In the genomic region with DNA sequence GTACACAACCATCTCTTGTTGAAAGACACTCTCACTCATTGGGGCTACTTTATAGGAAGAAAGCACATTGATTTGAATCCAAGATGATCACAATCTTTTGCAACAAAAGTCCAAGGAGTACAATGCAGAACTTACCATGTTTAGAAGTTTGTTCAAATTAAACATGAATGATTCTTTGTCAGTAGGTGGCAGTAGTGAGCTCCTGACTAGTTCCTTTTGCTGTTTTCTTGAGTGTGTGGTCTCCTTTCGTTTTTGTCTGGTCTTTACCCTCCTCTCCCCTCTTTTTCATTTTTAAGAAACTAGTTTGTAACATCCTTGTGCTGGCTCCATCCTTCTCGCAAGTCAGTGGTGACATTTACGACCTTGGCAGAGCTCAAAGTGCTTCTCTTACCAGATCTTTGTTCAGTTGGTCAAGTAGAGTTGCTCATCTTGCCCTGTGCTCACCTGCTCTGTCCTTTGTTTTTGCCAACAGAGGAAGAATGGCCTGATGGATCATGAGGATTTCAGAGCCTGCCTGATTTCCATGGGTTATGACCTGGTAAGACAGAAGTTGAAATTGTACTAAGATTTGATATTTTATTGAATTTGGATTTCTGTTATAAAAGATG, we compare ENCODE assay signal across 8 cellular contexts. TPM values are rescaled to one million over a fixed set of nuclear protein-coding genes. Genes with fewer than 3 reads are reported as not detected.
A peak's percentile ranks its signal among the peaks of the same experiment; 100 is the strongest.
DNase-seq lines count a peak whose midpoint lies in the region; ATAC-seq, FAIRE-seq and TF ChIP-seq lines count a peak whose summit lies in the region.

No MANE protein-coding gene starts in this region.

- in situ Hi-C loops in astrocyte of the cerebellum (cut with HindIII; ENCODE audit: low sequenced_read_pairs): no loop called here

- peak; percentile 74 for TF ChIP-seq CTCF in D721Med (IDR thresholded peaks at IDR 0.05; ENCODE audit: insufficient read depth, missing control alignments)
- peak; percentile 65 for TF ChIP-seq CTCF in astrocyte of the cerebellum (IDR thresholded peaks at IDR 0.05; ENCODE audit: low read depth, low read length, missing control alignments)
- peak; percentile 35 to 52 (median 48) for TF ChIP-seq CTCF in uterus (IDR thresholded peaks at IDR 0.05)

- intact Hi-C loops in uterus (cut with DNase I; ENCODE audit: low total_unique reads): no loop called here

- no peak for DNase-seq in D721Med (ENCODE audit: insufficient read length, low spot score)
- DNase-seq in NAMALWA (ENCODE audit: low spot score): peak; percentile 77
- DNase-seq in astrocyte of the cerebellum (ENCODE audit: low read depth): peak; percentile 38
- DNase-seq in kidney tubule cell (ENCODE audit: low spot score): peak; percentile 49
- DNase-seq in uterus: no peak

- no peak for TF ChIP-seq POLR2A in uterus (IDR thresholded peaks at IDR 0.05)

- no peaks in the 10 kb centered on the region for H3K9me3 ChIP-seq in uterus

- no peak overlapping the region for H3K27ac ChIP-seq in uterus

- no peak overlapping the region for H3K4me3 ChIP-seq in astrocyte of the cerebellum (ENCODE audit: low read depth, low read length)
- H3K4me3 ChIP-seq in uterus: no peak overlapping the region

- no peaks in the 10 kb centered on the region for H3K4me1 ChIP-seq in uterus

- FAIRE-seq in D721Med (lab: Jason Lieb, UNC): peak; percentile 99

- no peaks in the 10 kb centered on the region for H3K36me3 ChIP-seq in uterus

- ATAC-seq in GM19351 (IDR thresholded peaks at IDR 0.05; ENCODE audit: unreplicated experiment): peak; percentile 80
- ATAC-seq in GM21381 (IDR thresholded peaks at IDR 0.05; ENCODE audit: unreplicated experiment): no peak
- no peak for ATAC-seq in GM21723 (IDR thresholded peaks at IDR 0.05; ENCODE audit: unreplicated experiment)

- no peaks in the 10 kb centered on the region for H3K27me3 ChIP-seq in uterus

RNA-seq across cellular contexts. Expression of a gene that starts 35.7 kb away (rescaled TPM):
- total RNA-seq in uterus: 10 to 100 TPM; 19.0 to 78.1 (median 47.5) TPM

Comparison
In these comparisons a context has a peak if more than half of its experiments do, and no peak if none do; other contexts are left out.
1. DNase-seq: peak in NAMALWA (single experiment), astrocyte of the cerebellum (single experiment) and kidney tubule cell (single experiment); none in D721Med (single experiment) and uterus (0 of 2).
2. Peak in every context shown above with its lines, with median percentiles within 50 percentile points of each other: CTCF ChIP-seq.